In the genomic region with DNA sequence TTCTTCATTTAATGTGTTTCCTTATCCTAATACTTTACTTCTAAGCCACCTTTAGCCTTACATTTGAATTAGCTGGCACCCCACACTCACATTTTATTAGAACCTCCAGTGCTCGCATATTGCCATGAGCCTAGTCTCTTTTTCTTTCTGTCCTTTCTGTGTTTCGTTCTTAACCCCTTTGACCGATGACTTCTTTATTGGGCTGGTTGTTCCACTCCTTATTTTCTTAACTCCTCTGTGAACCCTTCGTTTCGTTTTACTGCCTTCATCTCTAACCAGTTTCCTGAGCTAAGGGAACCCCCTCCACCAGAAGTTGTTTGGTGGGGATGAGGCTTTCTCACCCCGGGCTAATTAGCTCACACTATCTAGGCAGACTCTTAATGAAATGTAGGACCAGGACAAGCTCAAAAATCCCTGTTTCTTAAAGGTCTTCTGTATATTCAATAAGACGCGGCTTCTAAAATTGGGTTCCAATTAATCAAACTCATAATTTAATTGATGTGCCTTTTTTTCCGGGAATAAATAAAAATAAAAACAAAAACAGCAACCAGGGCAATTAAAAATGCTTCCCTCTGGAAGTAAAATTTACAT, we compare ENCODE assay signal across 26 cellular contexts.
"Had no signal": no experiment of that assay in that cellular context is flagged by ENCODE, and none has a peak within 500 bp of the region (broad histone marks: within the 10 kb centered on the region; RNA-seq: fewer than 3 reads in every experiment).

No MANE protein-coding gene starts in this region.

- H3K9me3 Mint-ChIP-seq: activated B cell treated with CpG ODN at 0.5 μM for 24 hours; activated CD8-positive, alpha-beta T cell treated with anti-CD3 and anti-CD28 coated beads for 36 hours; activated T-cell treated with anti-CD3 and anti-CD28 coated beads, Interleukin-2, amount 50 U/mL, for 4 hours; activated T-helper 17 cell treated with anti-CD3 and anti-CD28 coated beads, Interleukin-2, amount 50 U/mL, for 72 hours; T-cell; T-helper 1 cell treated with Interleukin-12 subunit alpha and Interleukin-12 subunit beta and Interleukin-4 antibody, amounts not matched to agents 30 μg/mL and 1 μg/mL, for 36 hours had no signal

- H3K4me1 Mint-ChIP-seq: activated B cell treated with CpG ODN at 0.5 μM for 24 hours; activated T-helper 17 cell treated with anti-CD3 and anti-CD28 coated beads, Interleukin-2, amount 50 U/mL, for 72 hours; T-cell had no signal

- H3K4me3 Mint-ChIP-seq: activated B cell treated with CpG ODN at 0.5 μM for 24 hours; activated CD8-positive, alpha-beta T cell treated with anti-CD3 and anti-CD28 coated beads for 36 hours; activated naive CD8-positive, alpha-beta T cell; activated T-cell treated with anti-CD3 and anti-CD28 coated beads, Interleukin-2, amount 50 U/mL, for 4 hours; activated T-helper 17 cell treated with anti-CD3 and anti-CD28 coated beads, Interleukin-2, amount 50 U/mL, for 72 hours; T-cell; T-helper 1 cell treated with Interleukin-12 subunit alpha and Interleukin-12 subunit beta and Interleukin-4 antibody, amounts not matched to agents 30 μg/mL and 1 μg/mL, for 36 hours had no signal

- DNase-seq: activated B cell treated with CpG ODN at 0.5 μM for 24 hours; activated CD4-positive, alpha-beta T cell treated with anti-CD3 and anti-CD28 coated beads for 48 hours; activated CD4-positive, alpha-beta T cell treated with anti-CD3 and anti-CD28 coated beads, Interleukin-2, amount 50 U/mL, for 1 hour; activated CD4-positive, alpha-beta T cell treated with anti-CD3 and anti-CD28 coated beads, Interleukin-2, amount 50 U/mL, for 48 hours; activated CD8-positive, alpha-beta memory T cell treated with anti-CD3 and anti-CD28 coated beads for 24 hours; activated CD8-positive, alpha-beta T cell treated with anti-CD3 and anti-CD28 coated beads for 36 hours; activated effector memory CD4-positive, alpha-beta T cell treated with Interleukin-2 at 50 U/mL for 16 hours; activated gamma-delta T cell treated with Interleukin-2 at 50 U/mL for 16 hours; activated naive CD4-positive, alpha-beta T cell treated with anti-CD3 and anti-CD28 coated beads, Interleukin-2, amount 50 U/mL, for 16 hours; activated naive CD4-positive, alpha-beta T cell treated with Interleukin-2 at 50 U/mL for 16 hours; activated T-cell treated with anti-CD3 and anti-CD28 coated beads, Interleukin-2, amount 50 U/mL, for 4 hours; amygdala; aorta; body of pancreas; caudate nucleus; effector CD8-positive, alpha-beta T cell; esophagus squamous epithelium; foreskin melanocyte; T-cell; T-helper 9 cell; WERI-Rb-1 had no signal

- ATAC-seq: activated CD4-positive, CD25-positive, alpha-beta regulatory T cell treated with anti-CD3 and anti-CD28 coated beads, Interleukin-2, amount 50 U/mL, for 24 hours; activated CD8-positive, alpha-beta T cell treated with anti-CD3 and anti-CD28 coated beads for 36 hours; activated T-cell treated with anti-CD3 and anti-CD28 coated beads, Interleukin-2, amount 50 U/mL, for 4 hours; activated T-helper 17 cell treated with anti-CD3 and anti-CD28 coated beads, Interleukin-2, amount 50 U/mL, for 72 hours; body of pancreas; gastroesophageal sphincter; T-cell had no signal

- H3K27ac Mint-ChIP-seq: activated B cell treated with CpG ODN at 0.5 μM for 24 hours; activated CD8-positive, alpha-beta T cell treated with anti-CD3 and anti-CD28 coated beads for 36 hours; activated naive CD8-positive, alpha-beta T cell; activated T-helper 17 cell treated with anti-CD3 and anti-CD28 coated beads, Interleukin-2, amount 50 U/mL, for 72 hours; T-cell; T-helper 1 cell treated with Interleukin-12 subunit alpha and Interleukin-12 subunit beta and Interleukin-4 antibody, amounts not matched to agents 30 μg/mL and 1 μg/mL, for 36 hours had no signal
